ENCODE assay signal across 1 cellular context in genomic region chr17:81135503-81136283, GRCh38.
TF ChIP-seq lines count a peak whose summit lies in the region.

No MANE protein-coding gene starts in this region.

TF ChIP-seq in H1, 55 proteins besides CTCF, POLR2A, EP300 and RAD21:
- no peak for TF ChIP-seq CHD2 (IDR thresholded peaks at IDR 0.05; ENCODE audit: low read length)
- TF ChIP-seq GABPA (IDR thresholded peaks at IDR 0.05; ENCODE audit: borderline replicate concordance, insufficient read depth, low read length): no peak
- no peak for TF ChIP-seq CTBP2 (IDR thresholded peaks at IDR 0.05; ENCODE audit: borderline replicate concordance, insufficient read depth, insufficient read length, low read length)
- TF ChIP-seq EGR1 (IDR thresholded peaks at IDR 0.05; ENCODE audit: borderline replicate concordance, low read depth, low read length): no peak
- no peak for TF ChIP-seq RFX5 (IDR thresholded peaks at IDR 0.05; ENCODE audit: borderline replicate concordance, low read depth, low read length)
- no peak for TF ChIP-seq RNF2 (IDR thresholded peaks at IDR 0.05; ENCODE audit: borderline replicate concordance, low read depth, low read length, missing control alignments, poor library complexity, severe bottlenecking)
- TF ChIP-seq CHD1 (IDR thresholded peaks at IDR 0.05; ENCODE audit: low read depth, low read length): no peak
- TF ChIP-seq TAF1 (IDR thresholded peaks at IDR 0.05; ENCODE audit: low read depth, low read length): no peak
- no peak for TF ChIP-seq POLR2AphosphoS5 (IDR thresholded peaks at IDR 0.05; ENCODE audit: low read depth, low read length)
- no peak for TF ChIP-seq ZNF274 (IDR thresholded peaks at IDR 0.05; ENCODE audit: borderline replicate concordance, extremely low read depth, low read length)
- no peak for TF ChIP-seq SIX5 (IDR thresholded peaks at IDR 0.05; ENCODE audit: low read depth, low read length)
- TF ChIP-seq NANOG (IDR thresholded peaks at IDR 0.05; ENCODE audit: insufficient read depth, low read depth, low read length, poor library complexity, severe bottlenecking): no peak
- no peak for TF ChIP-seq GTF2F1 (IDR thresholded peaks at IDR 0.05; ENCODE audit: borderline replicate concordance, low read depth, low read length)
- TF ChIP-seq TBP (IDR thresholded peaks at IDR 0.05; ENCODE audit: low read depth, low read length): no peak
- no peak for TF ChIP-seq CBX8 (IDR thresholded peaks at IDR 0.05; ENCODE audit: borderline replicate concordance, low read depth, low read length)
- no peak for TF ChIP-seq TCF12 (IDR thresholded peaks at IDR 0.05; ENCODE audit: low read depth, low read length)
- no peak for TF ChIP-seq NRF1 (IDR thresholded peaks at IDR 0.05; ENCODE audit: low read depth, low read length)
- TF ChIP-seq RXRA (IDR thresholded peaks at IDR 0.05; ENCODE audit: insufficient read depth, low read depth, low read length): no peak
- no peak for TF ChIP-seq PHF8 (conservative IDR thresholded peaks at IDR 0.05; ENCODE audit: low read depth, low read length)
TF ChIP-seq in H1: peak in this region for 0.
